In the genomic region with DNA sequence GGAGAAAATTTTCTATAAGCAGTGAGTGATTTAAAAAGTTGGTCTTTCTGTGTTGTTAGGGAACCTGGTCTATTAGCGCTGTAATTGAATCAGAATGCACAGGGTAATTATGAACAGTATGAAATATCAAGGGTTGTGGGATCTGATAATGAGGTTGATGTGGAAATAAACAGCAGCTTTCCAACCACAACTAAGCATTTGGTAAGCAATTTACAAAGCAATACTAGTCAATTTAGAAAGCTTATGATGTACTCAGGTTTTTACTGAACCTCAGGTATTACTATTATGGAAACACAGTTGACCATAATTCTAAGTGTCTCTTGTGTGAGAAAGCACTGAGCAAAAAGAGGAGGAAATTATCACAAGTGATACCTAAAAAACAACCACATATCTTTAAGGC, we compare ENCODE assay signal across 22 cellular contexts.
"Had no signal": no experiment of that assay in that cellular context is flagged by ENCODE, and none has a peak within 500 bp of the region (broad histone marks: within the 10 kb centered on the region; RNA-seq: fewer than 3 reads in every experiment).

No MANE protein-coding gene starts in this region.

- H3K27ac Mint-ChIP-seq: activated CD4-positive, alpha-beta memory T cell treated with anti-CD3 and anti-CD28 coated beads, Interleukin-2, amount 10 ng/mL, durations not matched to agents 7 days and 5 days; brain; natural killer cell treated with Interleukin-12 subunit alpha and Interleukin-12 subunit beta and Interleukin-15 and Interleukin-18, amount 100 ng/mL, for 72 hours; WTC11 had no signal

- H3K4me1 Mint-ChIP-seq: WTC11 had no signal

- H3K36me3 ChIP-seq: heart left ventricle, ovary, prostate gland, spleen, thyroid gland had no signal

- H3K4me3 Mint-ChIP-seq: activated CD4-positive, alpha-beta memory T cell treated with anti-CD3 and anti-CD28 coated beads, Interleukin-2, amount 10 ng/mL, durations not matched to agents 7 days and 5 days; brain; natural killer cell treated with Interleukin-12 subunit alpha and Interleukin-12 subunit beta and Interleukin-15 and Interleukin-18, amount 100 ng/mL, for 72 hours; WTC11 had no signal

- H3K4me3 ChIP-seq: dorsolateral prefrontal cortex, heart left ventricle, ovary, prostate gland, spleen, thyroid gland had no signal

- H3K27ac ChIP-seq: dorsolateral prefrontal cortex, epithelial cell of prostate, ovary, prostate gland, thyroid gland had no signal

- H3K9me3 Mint-ChIP-seq: activated CD4-positive, alpha-beta memory T cell treated with anti-CD3 and anti-CD28 coated beads, Interleukin-2, amount 10 ng/mL, durations not matched to agents 7 days and 5 days; brain; natural killer cell treated with Interleukin-12 subunit alpha and Interleukin-12 subunit beta and Interleukin-15 and Interleukin-18, amount 100 ng/mL, for 72 hours; WTC11 had no signal

- H3K4me1 ChIP-seq: prostate gland, thyroid gland had no signal

- H3K27me3 Mint-ChIP-seq: activated CD4-positive, alpha-beta memory T cell treated with anti-CD3 and anti-CD28 coated beads, Interleukin-2, amount 10 ng/mL, durations not matched to agents 7 days and 5 days; natural killer cell treated with Interleukin-12 subunit alpha and Interleukin-12 subunit beta and Interleukin-15 and Interleukin-18, amount 100 ng/mL, for 72 hours had no signal

- H3K36me3 Mint-ChIP-seq: brain; natural killer cell treated with Interleukin-12 subunit alpha and Interleukin-12 subunit beta and Interleukin-15 and Interleukin-18, amount 100 ng/mL, for 72 hours; WTC11 had no signal

- H3K27me3 ChIP-seq: heart left ventricle, ovary, spleen, thyroid gland had no signal

- H3K9me3 ChIP-seq: heart left ventricle, ovary, prostate gland, spleen, thyroid gland had no signal

- DNase-seq: activated CD4-positive, alpha-beta memory T cell treated with anti-CD3 and anti-CD28 coated beads, Interleukin-2, amount 10 ng/mL, durations not matched to agents 7 days and 5 days; activated CD4-positive, alpha-beta T cell treated with anti-CD3 and anti-CD28 coated beads for 48 hours; activated gamma-delta T cell; activated naive CD4-positive, alpha-beta T cell treated with anti-CD3 and anti-CD28 coated beads, Interleukin-2, amount 50 U/mL, for 16 hours; aorta; caudate nucleus; dorsolateral prefrontal cortex; heart left ventricle; left cardiac atrium; midbrain; ovary; spleen; stimulated activated CD4-positive, alpha-beta T cell treated with anti-CD3 and anti-CD28 coated beads, Interleukin-4, amount 100 ng/mL, for 1 hour; stimulated activated naive CD4-positive, alpha-beta T cell treated with Interleukin-2 at 50 U/mL for 16 hours; substantia nigra; T-helper 9 cell; thyroid gland had no signal

- ATAC-seq: heart left ventricle, left cardiac atrium, WTC11 had no signal
